Comparison of ENCODE assay signal across 28 cellular contexts in the genomic region with DNA sequence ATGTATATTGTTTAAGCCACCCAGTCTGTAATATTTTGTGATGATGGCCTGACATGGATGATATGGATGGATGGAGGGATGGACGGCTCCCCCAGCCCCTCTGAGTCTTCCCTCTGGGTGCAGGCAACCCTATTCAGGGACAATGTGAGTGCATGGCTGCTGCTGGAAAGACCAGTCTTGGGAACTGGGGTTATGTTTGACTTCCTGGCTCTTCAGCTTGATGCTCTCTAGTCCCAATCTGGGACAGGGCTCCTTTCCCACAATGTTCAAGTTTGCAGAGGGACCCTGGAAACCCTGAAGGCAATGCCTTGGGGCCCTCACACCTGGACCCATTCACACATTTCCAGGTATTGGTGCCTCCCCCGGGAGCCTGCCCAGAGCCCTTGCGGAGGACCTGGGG. TPM values are rescaled to one million over a fixed set of nuclear protein-coding genes. Genes with fewer than 3 reads are reported as not detected.
"Had no signal": no experiment of that assay in that cellular context is flagged by ENCODE, and none has a peak within 500 bp of the region (broad histone marks: within the 10 kb centered on the region; RNA-seq: fewer than 3 reads in every experiment).

No MANE protein-coding gene starts in this region.

- H3K4me1 Mint-ChIP-seq: activated B cell treated with CpG ODN at 0.5 μM for 24 hours; activated CD4-positive, alpha-beta memory T cell treated with anti-CD3 and anti-CD28 coated beads, Interleukin-2, amount 10 ng/mL, durations not matched to agents 7 days and 5 days; activated CD4-positive, alpha-beta T cell treated with anti-CD3 and anti-CD28 coated beads for 36 hours; activated CD4-positive, alpha-beta T cell treated with anti-CD3 and anti-CD28 coated beads, Interleukin-2, amount 10 ng/mL, durations not matched to agents 7 days and 5 days; activated naive CD4-positive, alpha-beta T cell treated with anti-CD3 and anti-CD28 coated beads, Interleukin-2, amount 50 U/mL, for 24 hours; activated naive CD8-positive, alpha-beta T cell treated with anti-CD3 and anti-CD28 coated beads for 36 hours; activated naive CD8-positive, alpha-beta T cell treated with anti-CD3 and anti-CD28 coated beads, Interleukin-2, amount 50 U/mL, for 24 hours had no signal

- H3K27ac Mint-ChIP-seq: activated B cell treated with CpG ODN at 0.5 μM for 24 hours; activated CD4-positive, alpha-beta memory T cell treated with anti-CD3 and anti-CD28 coated beads, Interleukin-2, amount 10 ng/mL, durations not matched to agents 7 days and 5 days; activated CD4-positive, alpha-beta T cell treated with anti-CD3 and anti-CD28 coated beads for 36 hours; activated CD4-positive, alpha-beta T cell treated with anti-CD3 and anti-CD28 coated beads, Interleukin-2, amount 10 ng/mL, durations not matched to agents 7 days and 5 days; activated naive CD4-positive, alpha-beta T cell treated with anti-CD3 and anti-CD28 coated beads, Interleukin-2, amount 50 U/mL, for 24 hours; activated naive CD8-positive, alpha-beta T cell treated with anti-CD3 and anti-CD28 coated beads for 36 hours; activated naive CD8-positive, alpha-beta T cell treated with anti-CD3 and anti-CD28 coated beads, Interleukin-2, amount 50 U/mL, for 24 hours; activated T-cell treated with anti-CD3 and anti-CD28 coated beads, Interleukin-2, amount 50 U/mL, for 24 hours; activated T-cell treated with anti-CD3 and anti-CD28 coated beads, Interleukin-2, amount 50 U/mL, for 72 hours had no signal

- H3K4me1 ChIP-seq: adrenal gland, breast epithelium, colonic mucosa had no signal

- H3K9me3 Mint-ChIP-seq: activated B cell treated with CpG ODN at 0.5 μM for 24 hours; activated CD4-positive, alpha-beta memory T cell treated with anti-CD3 and anti-CD28 coated beads, Interleukin-2, amount 10 ng/mL, durations not matched to agents 7 days and 5 days; activated CD4-positive, alpha-beta T cell treated with anti-CD3 and anti-CD28 coated beads, Interleukin-2, amount 10 ng/mL, durations not matched to agents 7 days and 5 days; activated naive CD4-positive, alpha-beta T cell treated with anti-CD3 and anti-CD28 coated beads, Interleukin-2, amount 50 U/mL, for 24 hours; activated naive CD8-positive, alpha-beta T cell treated with anti-CD3 and anti-CD28 coated beads for 36 hours; activated naive CD8-positive, alpha-beta T cell treated with anti-CD3 and anti-CD28 coated beads, Interleukin-2, amount 50 U/mL, for 24 hours; activated T-cell treated with anti-CD3 and anti-CD28 coated beads, Interleukin-2, amount 50 U/mL, for 24 hours; activated T-cell treated with anti-CD3 and anti-CD28 coated beads, Interleukin-2, amount 50 U/mL, for 72 hours had no signal

- H3K27me3 Mint-ChIP-seq: activated CD4-positive, alpha-beta memory T cell treated with anti-CD3 and anti-CD28 coated beads, Interleukin-2, amount 10 ng/mL, durations not matched to agents 7 days and 5 days; activated CD4-positive, alpha-beta T cell treated with anti-CD3 and anti-CD28 coated beads for 36 hours had no signal

- H3K9me3 ChIP-seq: adrenal gland, body of pancreas, breast epithelium, colonic mucosa had no signal

- H3K36me3 Mint-ChIP-seq: activated naive CD4-positive, alpha-beta T cell treated with anti-CD3 and anti-CD28 coated beads, Interleukin-2, amount 50 U/mL, for 24 hours; activated naive CD8-positive, alpha-beta T cell treated with anti-CD3 and anti-CD28 coated beads for 36 hours had no signal

- DNase-seq: activated B cell treated with CpG ODN at 0.5 μM for 24 hours; activated CD4-positive, alpha-beta memory T cell treated with anti-CD3 and anti-CD28 coated beads, Interleukin-2, amount 10 ng/mL, durations not matched to agents 7 days and 5 days; activated CD4-positive, alpha-beta T cell treated with anti-CD3 and anti-CD28 coated beads for 36 hours; activated CD4-positive, alpha-beta T cell treated with anti-CD3 and anti-CD28 coated beads, Interleukin-2, amount 10 ng/mL, durations not matched to agents 7 days and 5 days; activated CD4-positive, alpha-beta T cell treated with anti-CD3 and anti-CD28 coated beads, Interleukin-2, amount 50 U/mL, for 4 hours; activated CD4-positive, CD25-positive, alpha-beta regulatory T cell treated with anti-CD3 and anti-CD28 coated beads, Interleukin-2, amount 50 U/mL, for 72 hours; activated CD8-positive, alpha-beta memory T cell treated with anti-CD3 and anti-CD28 coated beads, Interleukin-2, amount 50 U/mL, for 48 hours; activated gamma-delta T cell; activated naive CD4-positive, alpha-beta T cell; activated naive CD8-positive, alpha-beta T cell treated with anti-CD3 and anti-CD28 coated beads for 36 hours; activated naive CD8-positive, alpha-beta T cell treated with anti-CD3 and anti-CD28 coated beads, Interleukin-2, amount 50 U/mL, for 24 hours; activated T-cell treated with anti-CD3 and anti-CD28 coated beads for 4 hours; activated T-cell treated with anti-CD3 and anti-CD28 coated beads, Interleukin-2, amount 50 U/mL, for 24 hours; activated T-cell treated with anti-CD3 and anti-CD28 coated beads, Interleukin-2, amount 50 U/mL, for 72 hours; adrenal gland; amygdala; body of pancreas; central memory CD4-positive, alpha-beta T cell; cerebellar nuclear complex; colonic mucosa; effector CD8-positive, alpha-beta T cell; foreskin fibroblast; T1000; WERI-Rb-1 had no signal

- H3K4me3 Mint-ChIP-seq: activated B cell treated with CpG ODN at 0.5 μM for 24 hours; activated CD4-positive, alpha-beta memory T cell treated with anti-CD3 and anti-CD28 coated beads, Interleukin-2, amount 10 ng/mL, durations not matched to agents 7 days and 5 days; activated CD4-positive, alpha-beta T cell treated with anti-CD3 and anti-CD28 coated beads for 36 hours; activated CD4-positive, alpha-beta T cell treated with anti-CD3 and anti-CD28 coated beads, Interleukin-2, amount 10 ng/mL, durations not matched to agents 7 days and 5 days; activated naive CD4-positive, alpha-beta T cell treated with anti-CD3 and anti-CD28 coated beads, Interleukin-2, amount 50 U/mL, for 24 hours; activated naive CD8-positive, alpha-beta T cell treated with anti-CD3 and anti-CD28 coated beads for 36 hours; activated naive CD8-positive, alpha-beta T cell treated with anti-CD3 and anti-CD28 coated beads, Interleukin-2, amount 50 U/mL, for 24 hours; activated T-cell treated with anti-CD3 and anti-CD28 coated beads, Interleukin-2, amount 50 U/mL, for 24 hours; activated T-cell treated with anti-CD3 and anti-CD28 coated beads, Interleukin-2, amount 50 U/mL, for 72 hours had no signal

- H3K27ac ChIP-seq: adrenal gland, body of pancreas, breast epithelium, cardiac muscle cell, colonic mucosa, epithelial cell of prostate, WERI-Rb-1 had no signal

- H3K27me3 ChIP-seq: adrenal gland, body of pancreas, breast epithelium, colonic mucosa had no signal

- H3K36me3 ChIP-seq: adrenal gland, breast epithelium, cardiac muscle cell, colonic mucosa, WERI-Rb-1 had no signal

- H3K4me3 ChIP-seq: adrenal gland, body of pancreas, breast epithelium, cardiac muscle cell, colonic mucosa had no signal

RNA-seq across cellular contexts. Expression of a gene that starts 52.3 kb away (rescaled TPM):
- total RNA-seq: activated B cell treated with CpG ODN at 0.5 μM for 24 hours; activated naive CD8-positive, alpha-beta T cell treated with anti-CD3 and anti-CD28 coated beads for 36 hours had no signal
